In the genomic region with DNA sequence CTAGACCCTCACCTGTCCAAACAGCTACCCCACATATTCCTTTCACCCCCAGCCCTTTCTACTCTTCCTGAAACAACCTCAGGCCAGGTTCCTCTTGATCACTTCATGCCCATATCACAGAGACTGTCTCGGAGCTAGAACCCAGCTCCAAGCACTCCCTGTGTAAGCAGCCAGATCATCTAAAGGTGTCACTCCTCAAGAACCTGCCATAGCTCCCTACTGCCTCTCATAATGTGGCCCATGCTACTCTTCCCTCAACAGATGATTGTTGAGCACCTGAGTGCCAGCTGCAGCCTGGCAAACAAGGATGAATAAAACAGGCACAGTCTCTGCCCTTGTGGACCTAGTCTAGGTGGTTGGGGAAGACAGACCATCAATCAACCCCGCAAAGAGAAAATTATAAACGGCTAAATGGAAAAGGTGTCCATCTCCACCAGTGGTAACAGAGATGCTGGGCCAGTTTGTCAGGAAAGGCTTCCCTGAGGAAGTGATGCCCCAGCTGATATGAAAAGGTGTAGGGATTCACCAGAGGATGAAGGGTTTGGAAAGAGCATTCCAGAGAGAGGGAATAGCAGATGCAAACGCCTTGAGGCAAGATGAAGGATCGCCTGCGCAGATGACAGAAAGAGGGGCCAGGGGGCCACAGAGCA, we compare ENCODE assay signal across 2 cellular contexts.
TF ChIP-seq lines count a peak whose summit lies in the region.

No MANE protein-coding gene starts in this region.

TF ChIP-seq in WTC11, 78 proteins besides CTCF, POLR2A, EP300 and RAD21:
- TF ChIP-seq ESRRA (CRISPR knock-in tag; IDR thresholded peaks at IDR 0.05; ENCODE audit: borderline replicate concordance) (no peak), GRHL2 (CRISPR knock-in tag; IDR thresholded peaks at IDR 0.05; ENCODE audit: insufficient replicate concordance, severe bottlenecking) (no peak), ZNF219 (CRISPR knock-in tag; IDR thresholded peaks at IDR 0.05; ENCODE audit: borderline replicate concordance) (no peak), PRRX2 (CRISPR knock-in tag; IDR thresholded peaks at IDR 0.05) (no peak), ZBTB21 (CRISPR knock-in tag; IDR thresholded peaks at IDR 0.05; ENCODE audit: borderline replicate concordance) (no peak)
- TF ChIP-seq, protein P1, sequence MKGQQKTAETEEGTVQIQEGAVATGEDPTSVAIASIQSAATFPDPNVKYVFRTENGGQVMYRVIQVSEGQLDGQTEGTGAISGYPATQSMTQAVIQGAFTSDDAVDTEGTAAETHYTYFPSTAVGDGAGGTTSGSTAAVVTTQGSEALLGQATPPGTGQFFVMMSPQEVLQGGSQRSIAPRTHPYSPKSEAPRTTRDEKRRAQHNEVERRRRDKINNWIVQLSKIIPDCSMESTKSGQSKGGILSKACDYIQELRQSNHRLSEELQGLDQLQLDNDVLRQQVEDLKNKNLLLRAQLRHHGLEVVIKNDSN (CRISPR knock-in tag; IDR thresholded peaks at IDR 0.05), result no peak
- TF ChIP-seq, protein P2, sequence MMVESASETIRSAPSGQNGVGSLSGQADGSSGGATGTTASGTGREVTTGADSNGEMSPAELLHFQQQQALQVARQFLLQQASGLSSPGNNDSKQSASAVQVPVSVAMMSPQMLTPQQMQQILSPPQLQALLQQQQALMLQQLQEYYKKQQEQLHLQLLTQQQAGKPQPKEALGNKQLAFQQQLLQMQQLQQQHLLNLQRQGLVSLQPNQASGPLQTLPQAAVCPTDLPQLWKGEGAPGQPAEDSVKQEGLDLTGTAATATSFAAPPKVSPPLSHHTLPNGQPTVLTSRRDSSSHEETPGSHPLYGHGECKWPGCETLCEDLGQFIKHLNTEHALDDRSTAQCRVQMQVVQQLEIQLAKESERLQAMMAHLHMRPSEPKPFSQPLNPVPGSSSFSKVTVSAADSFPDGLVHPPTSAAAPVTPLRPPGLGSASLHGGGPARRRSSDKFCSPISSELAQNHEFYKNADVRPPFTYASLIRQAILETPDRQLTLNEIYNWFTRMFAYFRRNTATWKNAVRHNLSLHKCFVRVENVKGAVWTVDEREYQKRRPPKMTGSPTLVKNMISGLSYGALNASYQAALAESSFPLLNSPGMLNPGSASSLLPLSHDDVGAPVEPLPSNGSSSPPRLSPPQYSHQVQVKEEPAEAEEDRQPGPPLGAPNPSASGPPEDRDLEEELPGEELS (CRISPR knock-in tag; IDR thresholded peaks at IDR 0.05), result no peak
- TF ChIP-seq, protein P3, sequence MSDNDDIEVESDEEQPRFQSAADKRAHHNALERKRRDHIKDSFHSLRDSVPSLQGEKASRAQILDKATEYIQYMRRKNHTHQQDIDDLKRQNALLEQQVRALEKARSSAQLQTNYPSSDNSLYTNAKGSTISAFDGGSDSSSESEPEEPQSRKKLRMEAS (CRISPR knock-in tag; IDR thresholded peaks at IDR 0.05), result no peak

TF ChIP-seq in HepG2, 621 proteins besides CTCF, POLR2A, EP300 and RAD21:
- TF ChIP-seq KDM2A (CRISPR knock-in tag; IDR thresholded peaks at IDR 0.05; ENCODE audit: borderline replicate concordance, low read depth) (0 out of 2 replicates have a peak, but pooled peaks have one; percentile 16), TAF1 (CRISPR knock-in tag; IDR thresholded peaks at IDR 0.05) (0 out of 2 replicates have a peak, but pooled peaks have one; percentile 16), NCOA5 (CRISPR knock-in tag; IDR thresholded peaks at IDR 0.05) (no peak)
TF ChIP-seq in HepG2: peak in this region for 2.
